1 cellular context compared by ENCODE assay signal in the genomic region with DNA sequence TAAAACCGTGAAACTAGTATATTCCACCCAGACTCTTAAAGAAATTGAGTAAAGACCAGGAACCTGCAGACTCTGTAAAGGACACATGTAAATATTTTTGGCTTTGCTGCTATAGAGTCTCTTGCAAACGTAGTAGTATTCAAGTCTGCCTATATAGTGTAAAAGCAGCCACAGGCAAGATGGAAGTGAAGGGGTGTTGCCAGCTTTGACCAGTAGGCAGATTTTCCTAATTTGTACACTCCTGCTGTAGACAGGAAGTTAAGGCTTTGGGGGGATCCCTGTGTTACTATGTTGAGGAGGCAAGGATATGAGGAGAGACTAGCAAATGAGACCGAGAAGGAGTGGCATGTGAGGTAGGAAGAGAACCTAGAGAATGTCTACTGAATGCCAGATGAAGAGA.
TF ChIP-seq lines count a peak whose summit lies in the region.

No MANE protein-coding gene starts in this region.

TF ChIP-seq in GM23338, 12 proteins besides CTCF, POLR2A, EP300 and RAD21 (continued from another document):
- TF ChIP-seq, protein P1, sequence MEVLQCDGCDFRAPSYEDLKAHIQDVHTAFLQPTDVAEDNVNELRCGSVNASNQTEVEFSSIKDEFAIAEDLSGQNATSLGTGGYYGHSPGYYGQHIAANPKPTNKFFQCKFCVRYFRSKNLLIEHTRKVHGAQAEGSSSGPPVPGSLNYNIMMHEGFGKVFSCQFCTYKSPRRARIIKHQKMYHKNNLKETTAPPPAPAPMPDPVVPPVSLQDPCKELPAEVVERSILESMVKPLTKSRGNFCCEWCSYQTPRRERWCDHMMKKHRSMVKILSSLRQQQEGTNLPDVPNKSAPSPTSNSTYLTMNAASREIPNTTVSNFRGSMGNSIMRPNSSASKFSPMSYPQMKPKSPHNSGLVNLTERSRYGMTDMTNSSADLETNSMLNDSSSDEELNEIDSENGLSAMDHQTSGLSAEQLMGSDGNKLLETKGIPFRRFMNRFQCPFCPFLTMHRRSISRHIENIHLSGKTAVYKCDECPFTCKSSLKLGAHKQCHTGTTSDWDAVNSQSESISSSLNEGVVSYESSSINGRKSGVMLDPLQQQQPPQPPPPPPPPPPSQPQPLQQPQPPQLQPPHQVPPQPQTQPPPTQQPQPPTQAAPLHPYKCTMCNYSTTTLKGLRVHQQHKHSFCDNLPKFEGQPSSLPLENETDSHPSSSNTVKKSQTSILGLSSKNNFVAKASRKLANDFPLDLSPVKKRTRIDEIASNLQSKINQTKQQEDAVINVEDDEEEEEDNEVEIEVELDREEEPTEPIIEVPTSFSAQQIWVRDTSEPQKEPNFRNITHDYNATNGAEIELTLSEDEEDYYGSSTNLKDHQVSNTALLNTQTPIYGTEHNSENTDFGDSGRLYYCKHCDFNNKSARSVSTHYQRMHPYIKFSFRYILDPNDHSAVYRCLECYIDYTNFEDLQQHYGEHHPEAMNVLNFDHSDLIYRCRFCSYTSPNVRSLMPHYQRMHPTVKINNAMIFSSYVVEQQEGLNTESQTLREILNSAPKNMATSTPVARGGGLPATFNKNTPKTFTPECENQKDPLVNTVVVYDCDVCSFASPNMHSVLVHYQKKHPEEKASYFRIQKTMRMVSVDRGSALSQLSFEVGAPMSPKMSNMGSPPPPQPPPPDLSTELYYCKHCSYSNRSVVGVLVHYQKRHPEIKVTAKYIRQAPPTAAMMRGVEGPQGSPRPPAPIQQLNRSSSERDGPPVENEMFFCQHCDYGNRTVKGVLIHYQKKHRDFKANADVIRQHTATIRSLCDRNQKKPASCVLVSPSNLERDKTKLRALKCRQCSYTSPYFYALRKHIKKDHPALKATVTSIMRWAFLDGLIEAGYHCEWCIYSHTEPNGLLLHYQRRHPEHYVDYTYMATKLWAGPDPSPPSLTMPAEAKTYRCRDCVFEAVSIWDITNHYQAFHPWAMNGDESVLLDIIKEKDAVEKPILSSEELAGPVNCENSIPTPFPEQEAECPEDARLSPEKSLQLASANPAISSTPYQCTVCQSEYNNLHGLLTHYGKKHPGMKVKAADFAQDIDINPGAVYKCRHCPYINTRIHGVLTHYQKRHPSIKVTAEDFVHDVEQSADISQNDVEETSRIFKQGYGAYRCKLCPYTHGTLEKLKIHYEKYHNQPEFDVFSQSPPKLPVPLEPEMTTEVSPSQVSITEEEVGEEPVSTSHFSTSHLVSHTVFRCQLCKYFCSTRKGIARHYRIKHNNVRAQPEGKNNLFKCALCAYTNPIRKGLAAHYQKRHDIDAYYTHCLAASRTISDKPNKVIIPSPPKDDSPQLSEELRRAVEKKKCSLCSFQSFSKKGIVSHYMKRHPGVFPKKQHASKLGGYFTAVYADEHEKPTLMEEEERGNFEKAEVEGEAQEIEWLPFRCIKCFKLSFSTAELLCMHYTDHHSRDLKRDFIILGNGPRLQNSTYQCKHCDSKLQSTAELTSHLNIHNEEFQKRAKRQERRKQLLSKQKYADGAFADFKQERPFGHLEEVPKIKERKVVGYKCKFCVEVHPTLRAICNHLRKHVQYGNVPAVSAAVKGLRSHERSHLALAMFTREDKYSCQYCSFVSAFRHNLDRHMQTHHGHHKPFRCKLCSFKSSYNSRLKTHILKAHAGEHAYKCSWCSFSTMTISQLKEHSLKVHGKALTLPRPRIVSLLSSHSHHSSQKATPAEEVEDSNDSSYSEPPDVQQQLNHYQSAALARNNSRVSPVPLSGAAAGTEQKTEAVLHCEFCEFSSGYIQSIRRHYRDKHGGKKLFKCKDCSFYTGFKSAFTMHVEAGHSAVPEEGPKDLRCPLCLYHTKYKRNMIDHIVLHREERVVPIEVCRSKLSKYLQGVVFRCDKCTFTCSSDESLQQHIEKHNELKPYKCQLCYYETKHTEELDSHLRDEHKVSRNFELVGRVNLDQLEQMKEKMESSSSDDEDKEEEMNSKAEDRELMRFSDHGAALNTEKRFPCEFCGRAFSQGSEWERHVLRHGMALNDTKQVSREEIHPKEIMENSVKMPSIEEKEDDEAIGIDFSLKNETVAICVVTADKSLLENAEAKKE (CRISPR knock-in tag; IDR thresholded peaks at IDR 0.05) = no peak
